ENCODE assay signal across 27 cellular contexts in genomic region chr10:103928784-103929183, GRCh38.
"Had no signal": no experiment of that assay in that cellular context is flagged by ENCODE, and none has a peak within 500 bp of the region (broad histone marks: within the 10 kb centered on the region; RNA-seq: fewer than 3 reads in every experiment).

No MANE protein-coding gene starts in this region.

- DNase-seq: activated B cell treated with CpG ODN at 0.5 μM for 24 hours; activated CD8-positive, alpha-beta memory T cell treated with anti-CD3 and anti-CD28 coated beads for 24 hours; activated effector memory CD4-positive, alpha-beta T cell treated with anti-CD3 and anti-CD28 coated beads, Interleukin-2, amount 50 U/mL, for 16 hours; activated naive CD4-positive, alpha-beta T cell treated with anti-CD3 and anti-CD28 coated beads, Interleukin-2, amount 10 ng/mL, durations not matched to agents 7 days and 5 days; activated naive CD8-positive, alpha-beta T cell treated with anti-CD3 and anti-CD28 coated beads, Interleukin-2, amount 10 ng/mL, durations not matched to agents 7 days and 5 days; brain microvascular endothelial cell; dorsolateral prefrontal cortex; effector memory CD4-positive, alpha-beta T cell; heart left ventricle; hypothalamus; left ventricle myocardium inferior; ovary; right lobe of liver; stimulated activated CD4-positive, alpha-beta T cell treated with anti-CD3 and anti-CD28 coated beads, Interleukin-12 subunit alpha, Interleukin-12 subunit beta, amount 100 ng/mL, for 4 hours; stimulated activated CD4-positive, alpha-beta T cell treated with anti-CD3 and anti-CD28 coated beads, Interleukin-4, amount 100 ng/mL, for 1 hour; stimulated activated naive CD8-positive, alpha-beta T cell treated with anti-CD3 and anti-CD28 coated beads, Interleukin-15, Interleukin-2, amounts not matched to agents 100 U/mL and 50 U/mL, for 24 hours; T-helper 2 cell; testis; upper lobe of left lung had no signal

- H3K4me1 Mint-ChIP-seq: activated B cell treated with CpG ODN at 0.5 μM for 24 hours; activated naive CD4-positive, alpha-beta T cell treated with anti-CD3 and anti-CD28 coated beads, Interleukin-2, amount 10 ng/mL, durations not matched to agents 7 days and 5 days; activated naive CD8-positive, alpha-beta T cell treated with anti-CD3 and anti-CD28 coated beads, Interleukin-2, amount 10 ng/mL, durations not matched to agents 7 days and 5 days had no signal

- H3K4me3 ChIP-seq: ascending aorta, coronary artery, dorsolateral prefrontal cortex, gastroesophageal sphincter, heart left ventricle, left ventricle myocardium inferior, lung, ovary, right lobe of liver, testis, upper lobe of left lung, vagina had no signal

- H3K27ac ChIP-seq: ascending aorta, brain microvascular endothelial cell, coronary artery, dorsolateral prefrontal cortex, gastroesophageal sphincter, heart left ventricle, left ventricle myocardium inferior, ovary, right lobe of liver, testis, upper lobe of left lung, vagina had no signal

- H3K36me3 ChIP-seq: ascending aorta, brain microvascular endothelial cell, gastroesophageal sphincter, heart left ventricle, left ventricle myocardium inferior, ovary, right lobe of liver, upper lobe of left lung, vagina had no signal

- H3K4me1 ChIP-seq: ascending aorta, gastroesophageal sphincter, right lobe of liver, testis, upper lobe of left lung, vagina had no signal

- H3K27me3 Mint-ChIP-seq: activated B cell treated with CpG ODN at 0.5 μM for 24 hours, progenitor cell of endocrine pancreas had no signal

- H3K27me3 ChIP-seq: ascending aorta, brain microvascular endothelial cell, dorsolateral prefrontal cortex, gastroesophageal sphincter, heart left ventricle, ovary, right lobe of liver, testis, upper lobe of left lung, vagina had no signal

- H3K27ac Mint-ChIP-seq: activated B cell treated with CpG ODN at 0.5 μM for 24 hours; activated naive CD4-positive, alpha-beta T cell treated with anti-CD3 and anti-CD28 coated beads, Interleukin-2, amount 10 ng/mL, durations not matched to agents 7 days and 5 days; activated naive CD8-positive, alpha-beta T cell treated with anti-CD3 and anti-CD28 coated beads, Interleukin-2, amount 10 ng/mL, durations not matched to agents 7 days and 5 days; activated T-helper 1 cell treated with anti-CD3 and anti-CD28 coated beads, Interleukin-12 subunit alpha, Interleukin-12 subunit beta, Interleukin-2, Interleukin-4 antibody, amounts not matched to agents 30 ng/mL and 10 ng/mL and 1 ng/mL, durations not matched to agents 14 hours and 24 hours and 36 hours; progenitor cell of endocrine pancreas had no signal

- H3K9me3 Mint-ChIP-seq: activated B cell treated with CpG ODN at 0.5 μM for 24 hours; activated naive CD4-positive, alpha-beta T cell treated with anti-CD3 and anti-CD28 coated beads, Interleukin-2, amount 10 ng/mL, durations not matched to agents 7 days and 5 days; activated naive CD8-positive, alpha-beta T cell treated with anti-CD3 and anti-CD28 coated beads, Interleukin-2, amount 10 ng/mL, durations not matched to agents 7 days and 5 days; activated T-helper 1 cell treated with anti-CD3 and anti-CD28 coated beads, Interleukin-12 subunit alpha, Interleukin-12 subunit beta, Interleukin-2, Interleukin-4 antibody, amounts not matched to agents 30 ng/mL and 10 ng/mL and 1 ng/mL, durations not matched to agents 14 hours and 24 hours and 36 hours; nephron had no signal

- H3K4me3 Mint-ChIP-seq: activated B cell treated with CpG ODN at 0.5 μM for 24 hours; activated naive CD4-positive, alpha-beta T cell treated with anti-CD3 and anti-CD28 coated beads, Interleukin-2, amount 10 ng/mL, durations not matched to agents 7 days and 5 days; activated naive CD8-positive, alpha-beta T cell treated with anti-CD3 and anti-CD28 coated beads, Interleukin-2, amount 10 ng/mL, durations not matched to agents 7 days and 5 days; activated T-helper 1 cell treated with anti-CD3 and anti-CD28 coated beads, Interleukin-12 subunit alpha, Interleukin-12 subunit beta, Interleukin-2, Interleukin-4 antibody, amounts not matched to agents 30 ng/mL and 10 ng/mL and 1 ng/mL, durations not matched to agents 14 hours and 24 hours and 36 hours; nephron had no signal

- H3K9me3 ChIP-seq: ascending aorta, gastroesophageal sphincter, heart left ventricle, left ventricle myocardium inferior, ovary, right lobe of liver, testis, upper lobe of left lung, vagina had no signal

- H3K36me3 Mint-ChIP-seq: activated naive CD4-positive, alpha-beta T cell treated with anti-CD3 and anti-CD28 coated beads, Interleukin-2, amount 10 ng/mL, durations not matched to agents 7 days and 5 days; activated naive CD8-positive, alpha-beta T cell treated with anti-CD3 and anti-CD28 coated beads, Interleukin-2, amount 10 ng/mL, durations not matched to agents 7 days and 5 days had no signal
